ENCODE assay signal across 1 cellular context in genomic region chr5:107549567-107549966, GRCh38.
TF ChIP-seq lines count a peak whose summit lies in the region.

No MANE protein-coding gene starts in this region.

TF ChIP-seq in GM23338, 12 proteins besides CTCF, POLR2A, EP300 and RAD21 (continued from another document):
- TF ChIP-seq ZNF462 (CRISPR knock-in tag; IDR thresholded peaks at IDR 0.05) (no peak), NANOG (IDR thresholded peaks at IDR 0.05; ENCODE audit: borderline replicate concordance) (no peak), ETS1 (IDR thresholded peaks at IDR 0.05) (no peak), REST (IDR thresholded peaks at IDR 0.05; ENCODE audit: unreplicated experiment) (no peak)
TF ChIP-seq in GM23338: peak in this region for 0.
